Comparison of ENCODE assay signal across 10 cellular contexts in the genomic region with DNA sequence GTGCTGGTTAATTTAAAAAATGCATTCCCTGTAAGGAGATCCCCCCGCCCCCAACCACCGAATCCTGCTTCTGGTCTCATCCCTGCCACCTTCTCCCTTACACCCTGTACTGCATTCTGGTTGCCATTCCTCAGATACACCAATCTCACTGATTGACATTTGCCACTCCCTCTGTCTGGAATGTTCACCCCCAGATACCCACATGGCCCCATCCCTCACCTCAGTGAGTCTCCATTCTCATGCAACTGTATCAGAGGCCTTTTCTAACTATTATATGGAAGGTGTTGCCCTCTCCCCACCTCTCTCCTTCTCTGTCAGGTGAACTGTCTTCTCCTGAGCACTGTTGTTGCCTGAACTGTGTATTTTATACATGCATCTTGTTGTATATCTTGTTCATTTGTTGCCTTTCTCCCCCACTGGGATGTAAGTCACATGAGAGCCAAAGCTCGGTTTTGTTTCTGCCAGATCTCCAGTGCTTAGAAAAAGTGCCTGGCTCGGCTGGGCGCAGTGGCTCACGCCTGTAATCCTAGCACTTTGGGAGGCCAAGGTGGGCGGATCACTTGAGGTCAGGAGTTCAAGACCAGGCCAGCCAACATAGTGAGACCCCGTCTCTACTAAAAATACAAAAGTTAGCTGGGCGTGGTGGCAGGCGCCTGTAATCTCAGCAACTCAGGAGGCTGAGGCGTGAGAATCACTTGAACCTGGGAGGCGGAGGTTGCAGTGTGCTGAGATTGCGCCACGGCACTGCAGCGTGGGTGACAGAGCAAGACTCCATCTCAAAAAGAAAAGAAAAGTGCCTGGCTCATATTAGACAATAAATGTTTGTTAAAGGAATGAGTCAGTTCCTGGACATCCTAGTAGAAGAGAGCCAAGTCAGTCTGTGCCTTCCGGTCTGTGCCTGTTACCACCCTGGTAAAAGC.
DNase-seq lines count a peak whose midpoint lies in the region; ATAC-seq, FAIRE-seq and TF ChIP-seq lines count a peak whose summit lies in the region.
"Had no signal": no experiment of that assay in that cellular context is flagged by ENCODE, and none has a peak within 500 bp of the region (broad histone marks: within the 10 kb centered on the region; RNA-seq: fewer than 3 reads in every experiment).

No MANE protein-coding gene starts in this region.

- H3K14ac ChIP-seq in mesenchymal stem cell (ENCODE audit: low read length in 2 of 2), result no peak overlapping the region

- H2BK120ac ChIP-seq in mesenchymal stem cell (ENCODE audit: low read depth, low read length), result no peak overlapping the region

- WGBS in HUES64, result 90% methylated on average over 16 of the region's 16 CpGs
- WGBS in mesenchymal stem cell, result 55% methylated on average over 16 of the region's 16 CpGs

- no peak for ATAC-seq in HG03469 (IDR thresholded peaks at IDR 0.05; ENCODE audit: unreplicated experiment)
- ATAC-seq in HG02571 (IDR thresholded peaks at IDR 0.05; ENCODE audit: unreplicated experiment), result no peak

- peak overlapping the region; percentile 28; the same call in 1 of the 2 replicates for H3K27ac ChIP-seq in HUES64 (ENCODE audit: low read depth, low read length)
- peak overlapping the region; percentile 67 for H3K27ac ChIP-seq in mesenchymal stem cell (ENCODE audit: low read length, poor library complexity, severe bottlenecking)

- H3K4me2 ChIP-seq in mesenchymal stem cell (ENCODE audit: low read length, poor library complexity, severe bottlenecking), result peak overlapping the region; percentile 5

- DNase-seq in AG04449 (ENCODE audit: low read depth, low spot score) (peak; percentile 5), cardiac fibroblast (ENCODE audit: low read depth in 2 of 2) (peak; percentile 83 to 90), mesenchymal stem cell (peak; percentile 83), GM12891 (ENCODE audit: insufficient read length, low spot score) (no peak), NK-92 (lab: John Stamatoyannopoulos, UW; ENCODE audit: unreplicated experiment) (no peak)
- DNase-seq: NCI-H146 had no signal

- POLR2A ChIA-PET in AG04449 (lab: Yijun Ruan, JAX), result no interaction called here

- CTCF ChIA-PET in AG04449 (lab: Yijun Ruan, JAX), result interaction anchor here (0.9 kb wide), 1 partner anchor 11 kb away, joined by 3 read pairs; no protein-coding TSS in a partner anchor

- TF ChIP-seq POLR2A in GM12891 (IDR thresholded peaks at IDR 0.05; ENCODE audit: low read depth, low read length), result no peak

- TF ChIP-seq CTCF in AG04449 (IDR thresholded peaks at IDR 0.05; ENCODE audit: insufficient read depth, low read length, missing control alignments) (no peak), cardiac fibroblast (IDR thresholded peaks at IDR 0.05; ENCODE audit: low read depth, low read length) (no peak)

- no peak overlapping the region for H4K91ac ChIP-seq in mesenchymal stem cell (ENCODE audit: low read length)

- no peak overlapping the region for H4K8ac ChIP-seq in mesenchymal stem cell (ENCODE audit: low read length)

- H3K9ac ChIP-seq in HUES64 (ENCODE audit: low read depth, low read length) (no peak overlapping the region), mesenchymal stem cell (ENCODE audit: low read length) (peak overlapping the region; percentile 67)

- H3K36me3 ChIP-seq in HUES64 (ENCODE audit: insufficient read depth, low read length), result no peaks in the 10 kb centered on the region
- H3K36me3 ChIP-seq in mesenchymal stem cell (ENCODE audit: control insufficient read depth in 1 of 2, insufficient read depth in 2 of 2, low read depth in 1 of 2, low read length in 2 of 2), result peaks cover 8 to 17% of the 10 kb centered on the region in 2 experiments

- H3K23ac ChIP-seq in mesenchymal stem cell (ENCODE audit: low read length in 2 of 2), result no peak overlapping the region

- H2BK15ac ChIP-seq in mesenchymal stem cell (ENCODE audit: low read depth, poor library complexity, severe bottlenecking), result no peak overlapping the region

- H3K9me3 ChIP-seq in HUES64 (ENCODE audit: insufficient read depth, low read depth, low read length) (no peaks in the 10 kb centered on the region), mesenchymal stem cell (ENCODE audit: control insufficient read depth, low read length) (no peaks in the 10 kb centered on the region)

- H3K27me3 ChIP-seq in HUES64 (ENCODE audit: insufficient read depth, low read length) (no peaks in the 10 kb centered on the region), mesenchymal stem cell (ENCODE audit: control insufficient read depth in 1 of 2, insufficient read depth in 1 of 2, low read length in 2 of 2) (no peaks in the 10 kb centered on the region)

- H2BK5ac ChIP-seq in mesenchymal stem cell (ENCODE audit: low read depth, low read length, poor library complexity, severe bottlenecking), result no peak overlapping the region

- H3K4me3 ChIP-seq in AG04449 (ENCODE audit: low read depth, low read length) (no peak overlapping the region), HUES64 (ENCODE audit: low read length) (no peak overlapping the region), cardiac fibroblast (replicated peaks in 1 of 2; ENCODE audit: low read depth in 2 of 2, low read length in 2 of 2) (no peak overlapping the region), mesenchymal stem cell (ENCODE audit: insufficient read depth in 1 of 2, low read depth in 1 of 2, low read length in 2 of 2) (peak overlapping the region in 1 of 2 experiments; percentile 55)

- H3K4ac ChIP-seq in mesenchymal stem cell (ENCODE audit: low read depth in 1 of 2, low read length in 2 of 2), result no peak overlapping the region

- no peak overlapping the region for H2AFZ ChIP-seq in mesenchymal stem cell (ENCODE audit: low read depth, low read length)

- peaks cover 27% of the 10 kb centered on the region for H3K79me1 ChIP-seq in mesenchymal stem cell (replicated peaks; ENCODE audit: low read length, poor library complexity, severe bottlenecking)

- peak overlapping the region in 1 of 2 experiments; percentile 28 for H3K18ac ChIP-seq in mesenchymal stem cell (ENCODE audit: low read depth in 1 of 2, low read length in 2 of 2)

- H2BK12ac ChIP-seq in mesenchymal stem cell (ENCODE audit: low read length in 2 of 2), result no peak overlapping the region

- no peak overlapping the region for H2AK5ac ChIP-seq in mesenchymal stem cell (ENCODE audit: low read length, severe bottlenecking)

- H3K4me1 ChIP-seq in HUES64 (ENCODE audit: insufficient read depth, low read length) (peaks cover 31% of the 10 kb centered on the region), mesenchymal stem cell (ENCODE audit: control insufficient read depth, insufficient read depth, low read depth, low read length) (peaks cover 21% of the 10 kb centered on the region)

- no peak for FAIRE-seq in GM12891 (lab: Jason Lieb, UNC)
- FAIRE-seq: colon had no signal

TF ChIP-seq in GM12891, 5 proteins besides CTCF, POLR2A, EP300 and RAD21:
- no peak for TF ChIP-seq POU2F2 (IDR thresholded peaks at IDR 0.05; ENCODE audit: low read depth, low read length)
- TF ChIP-seq POLR2AphosphoS5 (IDR thresholded peaks at IDR 0.05; ENCODE audit: low read depth, low read length), result no peak
- TF ChIP-seq PAX5 (IDR thresholded peaks at IDR 0.05; ENCODE audit: insufficient read depth, low read length, severe bottlenecking), result no peak
- TF ChIP-seq TAF1 (IDR thresholded peaks at IDR 0.05; ENCODE audit: low read depth, low read length), result no peak
- TF ChIP-seq SPI1 (IDR thresholded peaks at IDR 0.05; ENCODE audit: low read depth, low read length), result no peak

Comparison
In these comparisons a context has a peak if more than half of its experiments do, and no peak if none do; other contexts are left out.
1. DNase-seq: peak in AG04449 (single experiment), cardiac fibroblast (2 of 2) and mesenchymal stem cell (single experiment); none in GM12891 (single experiment) and NK-92 (single experiment).